ENCODE assay signal across 13 cellular contexts in the genomic region with DNA sequence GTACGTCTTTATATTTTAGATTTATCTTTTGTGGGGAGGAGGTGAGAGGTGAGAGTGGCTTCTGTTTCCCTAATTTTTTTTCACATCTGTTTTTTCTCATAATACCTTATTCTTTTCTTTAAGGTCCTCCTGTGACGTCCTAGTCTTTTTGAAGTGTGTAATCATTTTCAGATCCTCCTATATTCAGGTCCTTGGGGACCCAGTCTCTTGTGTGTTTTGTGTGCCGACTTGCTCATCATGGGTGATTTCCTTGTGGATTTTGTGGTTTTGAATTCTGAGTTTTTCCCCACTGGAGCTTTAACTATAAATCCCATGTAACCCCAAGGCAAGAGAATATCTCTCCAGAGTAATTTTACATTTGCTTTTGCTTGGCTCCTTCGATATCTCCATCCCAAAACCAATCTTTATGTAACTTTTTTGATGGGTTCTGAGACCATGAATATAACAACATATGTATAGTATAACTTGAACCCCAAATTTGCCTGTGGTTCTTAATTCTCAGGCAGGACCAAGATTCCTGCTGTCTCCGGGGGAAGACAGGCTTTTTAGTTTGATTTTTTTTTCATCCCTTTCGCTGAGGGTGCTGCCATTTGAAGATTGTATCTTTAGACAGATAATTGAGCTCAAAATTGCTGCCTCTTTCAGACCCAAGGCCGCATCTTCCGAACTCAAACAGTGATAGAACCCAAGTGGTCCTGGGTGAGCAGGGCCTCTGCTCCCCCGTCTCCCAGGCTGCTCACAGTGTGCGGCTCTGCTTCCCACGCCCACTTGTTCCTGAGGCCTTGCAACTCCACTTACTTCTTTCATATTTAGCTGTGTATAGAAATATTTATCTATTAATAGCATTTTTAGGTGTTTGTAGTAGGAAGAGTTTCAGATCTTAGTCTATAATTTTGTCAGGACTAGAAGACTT. TPM values are rescaled to one million over a fixed set of nuclear protein-coding genes. Genes with fewer than 3 reads are reported as not detected.
DNase-seq lines count a peak whose midpoint lies in the region; ATAC-seq lines count a peak whose summit lies in the region.
"Had no signal": no experiment of that assay in that cellular context is flagged by ENCODE, and none has a peak within 500 bp of the region (broad histone marks: within the 10 kb centered on the region; RNA-seq: fewer than 3 reads in every experiment).

No MANE protein-coding gene starts in this region.

- no peaks in the 10 kb centered on the region for H3K9me3 ChIP-seq in right cardiac atrium (ENCODE audit: control insufficient read depth, low read length)

- H3K27me3 ChIP-seq in right cardiac atrium (ENCODE audit: control insufficient read depth, insufficient read depth): no peaks in the 10 kb centered on the region

- no peaks in the 10 kb centered on the region for H3K27me3 Mint-ChIP-seq in activated CD8-positive, alpha-beta memory T cell treated with anti-CD3 and anti-CD28 coated beads, Interleukin-2, amount 10 ng/mL, durations not matched to agents 7 days and 5 days
- H3K27me3 Mint-ChIP-seq in stimulated activated naive CD8-positive, alpha-beta T cell treated with anti-CD3 and anti-CD28 coated beads, Interleukin-15, Interleukin-2, amounts not matched to agents 100 ng/mL and 50 ng/mL, for 24 hours: no peaks in the 10 kb centered on the region

- intact Hi-C loops in cardiac septum (cut with DNase I) (no loop called here), right cardiac atrium (cut with DNase I) (no loop called here)

- WGBS in right cardiac atrium: 92% methylated on average over 11 of the region's 11 CpGs

- no peak overlapping the region for H3K4me3 ChIP-seq in right cardiac atrium (ENCODE audit: low read length)
- H3K4me3 ChIP-seq: skin epidermis had no signal

- DNase-seq in cardiac septum (ENCODE audit: low spot score): peak; percentile 12
- DNase-seq in right cardiac atrium: no peak
- DNase-seq in activated CD8-positive, alpha-beta memory T cell treated with anti-CD3 and anti-CD28 coated beads, Interleukin-2, amount 10 ng/mL, durations not matched to agents 7 days and 5 days: peak; percentile 4
- no peak for DNase-seq in T-helper 1 cell
- no peak for DNase-seq in H4 (ENCODE audit: low spot score)
- no peak for DNase-seq in cerebellum (ENCODE audit: low spot score)
- DNase-seq: anterior cingulate cortex, IMR-90, NCI-H2227 treated with DMSO at 0.1 percent for 48 hours had no signal

- H3K4me3 Mint-ChIP-seq in activated CD8-positive, alpha-beta memory T cell treated with anti-CD3 and anti-CD28 coated beads, Interleukin-2, amount 10 ng/mL, durations not matched to agents 7 days and 5 days: no peak overlapping the region
- H3K4me3 Mint-ChIP-seq in stimulated activated naive CD8-positive, alpha-beta T cell treated with anti-CD3 and anti-CD28 coated beads, Interleukin-15, Interleukin-2, amounts not matched to agents 100 ng/mL and 50 ng/mL, for 24 hours: peak overlapping the region; percentile 30

- H3K27ac ChIP-seq in right cardiac atrium (ENCODE audit: low read length): no peak overlapping the region

- peaks cover 53% of the 10 kb centered on the region for H3K36me3 Mint-ChIP-seq in activated CD8-positive, alpha-beta memory T cell treated with anti-CD3 and anti-CD28 coated beads, Interleukin-2, amount 10 ng/mL, durations not matched to agents 7 days and 5 days
- H3K36me3 Mint-ChIP-seq in stimulated activated naive CD8-positive, alpha-beta T cell treated with anti-CD3 and anti-CD28 coated beads, Interleukin-15, Interleukin-2, amounts not matched to agents 100 ng/mL and 50 ng/mL, for 24 hours (ENCODE audit: low read depth): peaks cover 69% of the 10 kb centered on the region

- no peak overlapping the region for H3K27ac Mint-ChIP-seq in activated CD8-positive, alpha-beta memory T cell treated with anti-CD3 and anti-CD28 coated beads, Interleukin-2, amount 10 ng/mL, durations not matched to agents 7 days and 5 days
- peak overlapping the region; percentile 82 for H3K27ac Mint-ChIP-seq in stimulated activated naive CD8-positive, alpha-beta T cell treated with anti-CD3 and anti-CD28 coated beads, Interleukin-15, Interleukin-2, amounts not matched to agents 100 ng/mL and 50 ng/mL, for 24 hours

- no peaks in the 10 kb centered on the region for H3K9me3 Mint-ChIP-seq in activated CD8-positive, alpha-beta memory T cell treated with anti-CD3 and anti-CD28 coated beads, Interleukin-2, amount 10 ng/mL, durations not matched to agents 7 days and 5 days (ENCODE audit: low read depth)
- no peaks in the 10 kb centered on the region for H3K9me3 Mint-ChIP-seq in stimulated activated naive CD8-positive, alpha-beta T cell treated with anti-CD3 and anti-CD28 coated beads, Interleukin-15, Interleukin-2, amounts not matched to agents 100 ng/mL and 50 ng/mL, for 24 hours

- peaks cover 75% of the 10 kb centered on the region for H3K4me1 Mint-ChIP-seq in activated CD8-positive, alpha-beta memory T cell treated with anti-CD3 and anti-CD28 coated beads, Interleukin-2, amount 10 ng/mL, durations not matched to agents 7 days and 5 days
- H3K4me1 Mint-ChIP-seq in stimulated activated naive CD8-positive, alpha-beta T cell treated with anti-CD3 and anti-CD28 coated beads, Interleukin-15, Interleukin-2, amounts not matched to agents 100 ng/mL and 50 ng/mL, for 24 hours (ENCODE audit: low read depth): peaks cover 96% of the 10 kb centered on the region

- no peak for ATAC-seq in right cardiac atrium
- ATAC-seq in HG02759 (IDR thresholded peaks at IDR 0.05; ENCODE audit: unreplicated experiment): peak; percentile 60
- no peak for ATAC-seq in activated CD8-positive, alpha-beta memory T cell treated with anti-CD3 and anti-CD28 coated beads, Interleukin-2, amount 10 ng/mL, durations not matched to agents 7 days and 5 days
- ATAC-seq: HCT116 had no signal

- CTCF ChIA-PET in activated CD8-positive, alpha-beta memory T cell treated with anti-CD3 and anti-CD28 coated beads, Interleukin-2, amount 10 ng/mL, durations not matched to agents 7 days and 5 days (lab: Charles Lee): interaction anchor here (0.6 to 1.7 kb wide), 8 partner anchors 14 to 190 kb away, joined by 3 to 5 read pairs (median 3); no protein-coding TSS in a partner anchor

- H3K4me1 ChIP-seq in right cardiac atrium (ENCODE audit: control insufficient read depth, insufficient read depth, low read length): no peaks in the 10 kb centered on the region

RNA-seq across cellular contexts. Expression of a gene that starts 59.1 kb away (rescaled TPM):
- total RNA-seq in cardiac septum: 1.1 TPM
- 10 to 100 TPM in 2 of 4 donors, 1 to 10 TPM in 2; 9.7 to 20.7 (median 13.5) TPM for total RNA-seq in right cardiac atrium
- 14.5 TPM for polyA plus RNA-seq in right cardiac atrium
- total RNA-seq in activated CD8-positive, alpha-beta memory T cell treated with anti-CD3 and anti-CD28 coated beads, Interleukin-2, amount 10 ng/mL, durations not matched to agents 7 days and 5 days: 10 to 100 TPM; 15.3 to 19.5 TPM
- 0.14 and 0.17 TPM in 2 replicates for total RNA-seq in H4 (2014; rRNA removed; shearing (Covaris generic))
- 1.1 TPM for total RNA-seq in cerebellum

Comparison
In these comparisons a context has a peak if more than half of its experiments do, and no peak if none do; other contexts are left out.
1. DNase-seq: peak in cardiac septum (single experiment) and activated CD8-positive, alpha-beta memory T cell treated with anti-CD3 and anti-CD28 coated beads, Interleukin-2, amount 10 ng/mL, durations not matched to agents 7 days and 5 days (single experiment); none in right cardiac atrium (0 of 3), T-helper 1 cell (0 of 5), H4 (single experiment) and cerebellum (single experiment).